Comparison of ENCODE assay signal across 8 cellular contexts in genomic region chr20:4814696-4815252, GRCh38. TPM values are rescaled to one million over a fixed set of nuclear protein-coding genes. Genes with fewer than 3 reads are reported as not detected.
A peak's percentile ranks its signal among the peaks of the same experiment; 100 is the strongest.
DNase-seq lines count a peak whose midpoint lies in the region; ATAC-seq and TF ChIP-seq lines count a peak whose summit lies in the region.

No MANE protein-coding gene starts in this region.

- peaks cover 5% of the 10 kb centered on the region for H3K36me3 Mint-ChIP-seq in glutamatergic neuron (ENCODE audit: unreplicated experiment)

- peaks cover 4% of the 10 kb centered on the region for H3K27me3 Mint-ChIP-seq in glutamatergic neuron (ENCODE audit: unreplicated experiment)

- TF ChIP-seq CTCF in glutamatergic neuron (IDR thresholded peaks at IDR 0.05; ENCODE audit: partially characterized antibody, unreplicated experiment): no peak

- H3K9me3 Mint-ChIP-seq in glutamatergic neuron (ENCODE audit: unreplicated experiment): peaks cover 3% of the 10 kb centered on the region

- H3K27ac Mint-ChIP-seq in glutamatergic neuron (ENCODE audit: unreplicated experiment): peak overlapping the region; percentile 5

- no peak overlapping the region for H3K4me3 Mint-ChIP-seq in glutamatergic neuron (ENCODE audit: unreplicated experiment)

- peaks cover 14% of the 10 kb centered on the region for H3K4me1 Mint-ChIP-seq in glutamatergic neuron (ENCODE audit: low read depth, unreplicated experiment)

- peak; percentile 33 for ATAC-seq in HG03469 (IDR thresholded peaks at IDR 0.05; ENCODE audit: unreplicated experiment)

- peak; percentile 37 to 48 for DNase-seq in activated CD4-positive, alpha-beta T cell treated with anti-CD3 and anti-CD28 coated beads for 24 hours (ENCODE audit: low read depth in 2 of 2)
- DNase-seq in activated CD4-positive, alpha-beta T cell treated with anti-CD3 and anti-CD28 coated beads for 1 hour: no peak
- peak; percentile 52 to 60 for DNase-seq in activated CD8-positive, alpha-beta memory T cell treated with anti-CD3 and anti-CD28 coated beads for 1 hour (ENCODE audit: extremely low read depth in 1 of 2, low read depth in 1 of 2)
- DNase-seq in glutamatergic neuron (no peak), NCI-H446 (lab: John Stamatoyannopoulos, UW) (no peak), NCI-H1048 (lab: John Stamatoyannopoulos, UW) (no peak)
- peak; percentile 72 for DNase-seq in stimulated activated CD4-positive, alpha-beta T cell treated with anti-CD3 and anti-CD28 coated beads, Interleukin-4, amount 100 ng/mL, for 1 hour

RNA-seq across cellular contexts. Expression of gene RASSF2, which starts 8.6 kb away (rescaled TPM):
- 62.8 TPM for total RNA-seq in glutamatergic neuron (ENCODE audit: unreplicated experiment)

Comparison
In these comparisons a context has a peak if more than half of its experiments do, and no peak if none do; other contexts are left out.
1. DNase-seq: peak in activated CD4-positive, alpha-beta T cell treated with anti-CD3 and anti-CD28 coated beads for 24 hours (2 of 2), activated CD8-positive, alpha-beta memory T cell treated with anti-CD3 and anti-CD28 coated beads for 1 hour (2 of 2) and stimulated activated CD4-positive, alpha-beta T cell treated with anti-CD3 and anti-CD28 coated beads, Interleukin-4, amount 100 ng/mL, for 1 hour (single experiment); none in activated CD4-positive, alpha-beta T cell treated with anti-CD3 and anti-CD28 coated beads for 1 hour (single experiment), glutamatergic neuron (single experiment), NCI-H446 (0 of 2) and NCI-H1048 (single experiment).